In the genomic region with DNA sequence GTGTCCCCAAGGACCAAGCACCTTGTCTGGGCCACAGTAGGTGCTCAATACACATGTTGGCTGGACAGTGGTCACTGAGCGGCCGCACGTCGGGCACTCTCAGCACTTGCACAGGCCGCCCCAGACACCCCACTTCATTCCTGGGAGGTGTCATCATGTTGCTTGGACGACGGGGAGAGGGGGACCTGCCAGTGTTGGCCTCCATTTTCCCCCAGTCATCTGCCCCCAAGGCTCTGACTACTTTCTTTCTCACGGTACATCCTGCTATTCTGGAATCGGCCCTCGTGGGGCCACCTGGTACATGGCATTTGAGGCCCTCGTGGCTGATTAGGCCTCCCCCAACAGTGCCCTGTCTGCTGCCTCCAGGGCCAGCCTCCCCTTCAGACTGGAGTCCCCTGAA, we compare ENCODE assay signal across 25 cellular contexts. TPM values are rescaled to one million over a fixed set of nuclear protein-coding genes. Genes with fewer than 3 reads are reported as not detected.
A peak's percentile ranks its signal among the peaks of the same experiment; 100 is the strongest.
DNase-seq lines count a peak whose midpoint lies in the region; ATAC-seq, FAIRE-seq and TF ChIP-seq lines count a peak whose summit lies in the region.
"Had no signal": no experiment of that assay in that cellular context is flagged by ENCODE, and none has a peak within 500 bp of the region (broad histone marks: within the 10 kb centered on the region; RNA-seq: fewer than 3 reads in every experiment).

No MANE protein-coding gene starts in this region.

- peak overlapping the region; percentile 93 for H3K27ac Mint-ChIP-seq in endothelial cell (ENCODE audit: unreplicated experiment)
- peak overlapping the region; percentile 27 for H3K27ac Mint-ChIP-seq in osteocyte (ENCODE audit: unreplicated experiment)

- DNase-seq in HL-60 (ENCODE audit: low read depth in 1 of 2, low spot score in 1 of 2) (no peak), endothelial cell (ENCODE audit: low spot score) (no peak), osteocyte (ENCODE audit: extremely low spot score, unreplicated experiment) (no peak), GM19238 (ENCODE audit: insufficient read length, low spot score) (no peak), urothelium cell line (ENCODE audit: low spot score) (no peak), osteoblast (ENCODE audit: insufficient read length, low spot score, missing footprints) (no peak)
- DNase-seq: AML-193, Calu3, DND-41, H9, IMR-90, KG1, MG63, NCI-H1105 treated with DMSO at 0.1 percent for 48 hours, NCI-H2029, NCI-H446, NCI-H526, Right ventricle myocardium superior, RPMI8226 had no signal

- H3K4me3 Mint-ChIP-seq in endothelial cell (ENCODE audit: unreplicated experiment): no peak overlapping the region
- no peak overlapping the region for H3K4me3 Mint-ChIP-seq in osteocyte (ENCODE audit: unreplicated experiment)
- H3K4me3 Mint-ChIP-seq: H9 had no signal

- H3K4me3 ChIP-seq in HL-60 (replicated peaks; ENCODE audit: insufficient read depth, low read length) (no peak overlapping the region), osteoblast (ENCODE audit: insufficient read depth, low read length) (no peak overlapping the region)
- H3K4me3 ChIP-seq: A549, MG63, SJSA1 had no signal

- H3K27ac ChIP-seq in HL-60 (replicated peaks): peak overlapping the region; percentile 19
- no peak overlapping the region for H3K27ac ChIP-seq in osteoblast (ENCODE audit: low read depth, low read length)
- H3K27ac ChIP-seq: C4-2B, SJSA1 had no signal

- H3K36me3 Mint-ChIP-seq in endothelial cell (ENCODE audit: low read depth, unreplicated experiment) (peaks cover 6% of the 10 kb centered on the region), osteocyte (ENCODE audit: unreplicated experiment) (no peaks in the 10 kb centered on the region)

- no peak for FAIRE-seq in urothelium cell line (lab: Jason Lieb, UNC)
- FAIRE-seq: A549, GM12892, GM19239 had no signal

- peaks cover 48% of the 10 kb centered on the region for H3K4me1 Mint-ChIP-seq in endothelial cell (ENCODE audit: unreplicated experiment)
- H3K4me1 Mint-ChIP-seq in osteocyte (ENCODE audit: unreplicated experiment): peaks cover 49% of the 10 kb centered on the region

- no peaks in the 10 kb centered on the region for H3K9me3 ChIP-seq in osteoblast (ENCODE audit: low read depth, low read length)
- H3K9me3 ChIP-seq: A549, MG63, SJSA1 had no signal

- no peak for TF ChIP-seq CTCF in HL-60 (IDR thresholded peaks at IDR 0.05; ENCODE audit: insufficient read depth, low read length)
- no peak for TF ChIP-seq CTCF in endothelial cell (IDR thresholded peaks at IDR 0.05; ENCODE audit: unreplicated experiment)
- TF ChIP-seq CTCF in osteocyte (IDR thresholded peaks at IDR 0.05): no peak
- TF ChIP-seq CTCF in osteoblast (IDR thresholded peaks at IDR 0.05; ENCODE audit: extremely low read depth, low read depth, low read length): no peak

- H2AFZ ChIP-seq in osteoblast (ENCODE audit: low read length): no peak overlapping the region

- H3K27me3 ChIP-seq in HL-60 (ENCODE audit: insufficient read depth, poor library complexity, severe bottlenecking): no peaks in the 10 kb centered on the region
- H3K27me3 ChIP-seq in osteoblast (ENCODE audit: insufficient read depth, low read length): no peaks in the 10 kb centered on the region
- H3K27me3 ChIP-seq: MG63, SJSA1 had no signal

- H3K4me2 ChIP-seq in osteoblast (ENCODE audit: insufficient read depth, low read length): no peak overlapping the region
- H3K4me2 ChIP-seq: A549 had no signal

- no peak for ATAC-seq in GM21717 (IDR thresholded peaks at IDR 0.05; ENCODE audit: unreplicated experiment)
- ATAC-seq: A549 had no signal

- no peaks in the 10 kb centered on the region for H4K20me1 ChIP-seq in osteoblast (ENCODE audit: insufficient read depth, low read length)

- H3K79me2 ChIP-seq in osteoblast (ENCODE audit: insufficient read depth, low read length): no peaks in the 10 kb centered on the region

- H3K9me3 Mint-ChIP-seq in endothelial cell (ENCODE audit: unreplicated experiment) (no peaks in the 10 kb centered on the region), osteocyte (ENCODE audit: unreplicated experiment) (no peaks in the 10 kb centered on the region)
- H3K9me3 Mint-ChIP-seq: H9 had no signal

- peaks cover 29% of the 10 kb centered on the region for H3K27me3 Mint-ChIP-seq in endothelial cell (ENCODE audit: unreplicated experiment)
- H3K27me3 Mint-ChIP-seq in osteocyte (ENCODE audit: unreplicated experiment): no peaks in the 10 kb centered on the region

- peaks cover 15% of the 10 kb centered on the region for H3K4me1 ChIP-seq in osteoblast (ENCODE audit: insufficient read depth, low read length)

- no peaks in the 10 kb centered on the region for H3K36me3 ChIP-seq in osteoblast (ENCODE audit: insufficient read depth, low read length)
- H3K36me3 ChIP-seq: MG63, SJSA1 had no signal

RNA-seq across cellular contexts. Expression of gene RHO, which starts 1.2 kb away (rescaled TPM):
- total RNA-seq in endothelial cell (ENCODE audit: unreplicated experiment): not detected
- total RNA-seq in osteocyte: not detected in 2 replicates
- total RNA-seq in osteoblast: not detected in 2 replicates
- total RNA-seq: Calu3, H9, IMR-90, Right ventricle myocardium superior, SJSA1 had no signal

RNA-seq across cellular contexts. Expression of gene H1-8, which starts 15.7 kb away (rescaled TPM):
- total RNA-seq in endothelial cell (ENCODE audit: unreplicated experiment) (2.7 TPM), osteocyte (not detected in 2 replicates), osteoblast (not detected in 2 replicates)
- total RNA-seq: Calu3, H9, IMR-90, Right ventricle myocardium superior, SJSA1 had no signal
